Comparison of ENCODE assay signal across 14 cellular contexts in genomic region chr21:35525443-35525842, GRCh38.
DNase-seq lines count a peak whose midpoint lies in the region; ATAC-seq and TF ChIP-seq lines count a peak whose summit lies in the region.
"Had no signal": no experiment of that assay in that cellular context is flagged by ENCODE, and none has a peak within 500 bp of the region (broad histone marks: within the 10 kb centered on the region; RNA-seq: fewer than 3 reads in every experiment).

No MANE protein-coding gene starts in this region.

- TF ChIP-seq CTCF in WTC11 (IDR thresholded peaks at IDR 0.05), result no peak

- H3K27ac Mint-ChIP-seq in activated naive CD4-positive, alpha-beta T cell treated with anti-CD3 and anti-CD28 coated beads, Interleukin-2, amount 10 ng/mL, durations not matched to agents 7 days and 5 days, result peak overlapping the region; percentile 71
- peak overlapping the region; percentile 47 for H3K27ac Mint-ChIP-seq in central memory CD8-positive, alpha-beta T cell (ENCODE audit: low read depth)
- H3K27ac Mint-ChIP-seq in stimulated activated memory B cell treated with anti-CD40 and anti-IgM and Interleukin-4, amounts not matched to agents 10 μg/mL and 1 μg/mL and 100 μg/mL, for 72 hours, result peak overlapping the region; percentile 85
- H3K27ac Mint-ChIP-seq in WTC11, result no peak overlapping the region

- peaks cover 55% of the 10 kb centered on the region for H3K4me1 Mint-ChIP-seq in activated naive CD4-positive, alpha-beta T cell treated with anti-CD3 and anti-CD28 coated beads, Interleukin-2, amount 10 ng/mL, durations not matched to agents 7 days and 5 days
- peaks cover 33% of the 10 kb centered on the region for H3K4me1 Mint-ChIP-seq in central memory CD8-positive, alpha-beta T cell
- H3K4me1 Mint-ChIP-seq in stimulated activated memory B cell treated with anti-CD40 and anti-IgM and Interleukin-4, amounts not matched to agents 10 μg/mL and 1 μg/mL and 100 μg/mL, for 72 hours, result peaks cover 46% of the 10 kb centered on the region
- H3K4me1 Mint-ChIP-seq in WTC11, result peaks cover 28% of the 10 kb centered on the region

- CTCF ChIA-PET in activated naive CD4-positive, alpha-beta T cell treated with anti-CD3 and anti-CD28 coated beads, Interleukin-2, amount 10 ng/mL, durations not matched to agents 7 days and 5 days (lab: Charles Lee), result no interaction called here
- CTCF ChIA-PET in WTC11 (lab: Charles Lee), result no interaction called here

- DNase-seq in activated naive CD4-positive, alpha-beta T cell treated with anti-CD3 and anti-CD28 coated beads, Interleukin-2, amount 10 ng/mL, durations not matched to agents 7 days and 5 days, result peak; percentile 38
- DNase-seq in activated naive CD4-positive, alpha-beta T cell (lab: John Stamatoyannopoulos, UW), result no peak
- DNase-seq in OCI-M1 (lab: John Stamatoyannopoulos, UW) (peak; percentile 47), NCI-H446 treated with DMSO at 0.1 percent for 48 hours (lab: John Stamatoyannopoulos, UW) (no peak), activated gamma-delta T cell (lab: John Stamatoyannopoulos, UW) (no peak), WTC11 (ENCODE audit: low spot score) (no peak)
- no peak for DNase-seq in central memory CD8-positive, alpha-beta T cell (ENCODE audit: low spot score in 2 of 2)
- DNase-seq: cerebellar nuclear complex, GF-D8, islet precursor cell had no signal

- H3K36me3 Mint-ChIP-seq in activated naive CD4-positive, alpha-beta T cell treated with anti-CD3 and anti-CD28 coated beads, Interleukin-2, amount 10 ng/mL, durations not matched to agents 7 days and 5 days, result peaks cover 2% of the 10 kb centered on the region
- H3K36me3 Mint-ChIP-seq in central memory CD8-positive, alpha-beta T cell (ENCODE audit: insufficient read depth), result no peaks in the 10 kb centered on the region
- H3K36me3 Mint-ChIP-seq in stimulated activated memory B cell treated with anti-CD40 and anti-IgM and Interleukin-4, amounts not matched to agents 10 μg/mL and 1 μg/mL and 100 μg/mL, for 72 hours, result no peaks in the 10 kb centered on the region
- no peaks in the 10 kb centered on the region for H3K36me3 Mint-ChIP-seq in WTC11
- H3K36me3 Mint-ChIP-seq: natural killer cell treated with Interleukin-12 subunit alpha and Interleukin-12 subunit beta and Interleukin-15 and Interleukin-18, amount 100 ng/mL, for 72 hours had no signal

- ATAC-seq in central memory CD8-positive, alpha-beta T cell (replicated peaks; ENCODE audit: extremely low read depth, poor library complexity, severe bottlenecking), result no peak
- peak; percentile 82 for ATAC-seq in stimulated activated memory B cell treated with anti-CD40 and anti-IgM and Interleukin-4, amounts not matched to agents 10 μg/mL and 1 μg/mL and 100 μg/mL, for 72 hours
- ATAC-seq in WTC11, result no peak
- ATAC-seq: HepG2, Panc1 had no signal

- H3K27me3 Mint-ChIP-seq in activated naive CD4-positive, alpha-beta T cell treated with anti-CD3 and anti-CD28 coated beads, Interleukin-2, amount 10 ng/mL, durations not matched to agents 7 days and 5 days, result no peaks in the 10 kb centered on the region
- no peaks in the 10 kb centered on the region for H3K27me3 Mint-ChIP-seq in central memory CD8-positive, alpha-beta T cell
- H3K27me3 Mint-ChIP-seq in stimulated activated memory B cell treated with anti-CD40 and anti-IgM and Interleukin-4, amounts not matched to agents 10 μg/mL and 1 μg/mL and 100 μg/mL, for 72 hours, result no peaks in the 10 kb centered on the region
- H3K27me3 Mint-ChIP-seq in WTC11 (ENCODE audit: low read depth), result no peaks in the 10 kb centered on the region
- H3K27me3 Mint-ChIP-seq: natural killer cell treated with Interleukin-12 subunit alpha and Interleukin-12 subunit beta and Interleukin-15 and Interleukin-18, amount 100 ng/mL, for 72 hours had no signal

- H3K9me3 Mint-ChIP-seq in activated naive CD4-positive, alpha-beta T cell treated with anti-CD3 and anti-CD28 coated beads, Interleukin-2, amount 10 ng/mL, durations not matched to agents 7 days and 5 days, result no peaks in the 10 kb centered on the region
- no peaks in the 10 kb centered on the region for H3K9me3 Mint-ChIP-seq in central memory CD8-positive, alpha-beta T cell
- no peaks in the 10 kb centered on the region for H3K9me3 Mint-ChIP-seq in stimulated activated memory B cell treated with anti-CD40 and anti-IgM and Interleukin-4, amounts not matched to agents 10 μg/mL and 1 μg/mL and 100 μg/mL, for 72 hours
- H3K9me3 Mint-ChIP-seq in WTC11, result peaks cover 11% of the 10 kb centered on the region; the same call in 1 of the 2 replicates
- H3K9me3 Mint-ChIP-seq: natural killer cell treated with Interleukin-12 subunit alpha and Interleukin-12 subunit beta and Interleukin-15 and Interleukin-18, amount 100 ng/mL, for 72 hours had no signal

- H3K4me3 Mint-ChIP-seq in activated naive CD4-positive, alpha-beta T cell treated with anti-CD3 and anti-CD28 coated beads, Interleukin-2, amount 10 ng/mL, durations not matched to agents 7 days and 5 days, result no peak overlapping the region
- H3K4me3 Mint-ChIP-seq in central memory CD8-positive, alpha-beta T cell, result no peak overlapping the region
- no peak overlapping the region for H3K4me3 Mint-ChIP-seq in stimulated activated memory B cell treated with anti-CD40 and anti-IgM and Interleukin-4, amounts not matched to agents 10 μg/mL and 1 μg/mL and 100 μg/mL, for 72 hours
- no peak overlapping the region for H3K4me3 Mint-ChIP-seq in WTC11
- H3K4me3 Mint-ChIP-seq: natural killer cell treated with Interleukin-12 subunit alpha and Interleukin-12 subunit beta and Interleukin-15 and Interleukin-18, amount 100 ng/mL, for 72 hours had no signal

- POLR2A ChIA-PET in WTC11 (lab: Charles Lee), result no interaction called here

TF ChIP-seq in WTC11, 78 proteins besides CTCF, POLR2A, EP300 and RAD21 (continues in another document):
- TF ChIP-seq CBFB (CRISPR knock-in tag; IDR thresholded peaks at IDR 0.05; ENCODE audit: low read depth) (no peak), IRF1 (CRISPR knock-in tag; IDR thresholded peaks at IDR 0.05) (no peak), ZNF416 (CRISPR knock-in tag; IDR thresholded peaks at IDR 0.05) (no peak), TEAD1 (CRISPR knock-in tag; IDR thresholded peaks at IDR 0.05) (no peak), PRRX2 (CRISPR knock-in tag; IDR thresholded peaks at IDR 0.05) (no peak), ZNF121 (CRISPR knock-in tag; IDR thresholded peaks at IDR 0.05) (no peak), RELA (CRISPR knock-in tag; IDR thresholded peaks at IDR 0.05; ENCODE audit: borderline replicate concordance) (no peak), ZNF263 (CRISPR knock-in tag; IDR thresholded peaks at IDR 0.05; ENCODE audit: low read depth) (no peak), ZNF396 (CRISPR knock-in tag; IDR thresholded peaks at IDR 0.05; ENCODE audit: borderline replicate concordance) (no peak), IRF2 (CRISPR knock-in tag; IDR thresholded peaks at IDR 0.05; ENCODE audit: borderline replicate concordance, low read depth) (no peak), STAT6 (CRISPR knock-in tag; conservative IDR thresholded peaks at IDR 0.05; ENCODE audit: low read depth) (no peak), PRDM15 (CRISPR knock-in tag; IDR thresholded peaks at IDR 0.05) (no peak)

Comparison
In these comparisons a context has a peak if more than half of its experiments do, and no peak if none do; other contexts are left out.
1. DNase-seq: peak in activated naive CD4-positive, alpha-beta T cell treated with anti-CD3 and anti-CD28 coated beads, Interleukin-2, amount 10 ng/mL, durations not matched to agents 7 days and 5 days (single experiment) and OCI-M1 (single experiment); none in activated naive CD4-positive, alpha-beta T cell (0 of 4), central memory CD8-positive, alpha-beta T cell (0 of 2), NCI-H446 treated with DMSO at 0.1 percent for 48 hours (single experiment), activated gamma-delta T cell (single experiment) and WTC11 (single experiment).